17 cellular contexts compared by ENCODE assay signal in genomic region chr10:127996586-127996985, GRCh38.
DNase-seq lines count a peak whose midpoint lies in the region; ATAC-seq and TF ChIP-seq lines count a peak whose summit lies in the region.
"Had no signal": no experiment of that assay in that cellular context is flagged by ENCODE, and none has a peak within 500 bp of the region (broad histone marks: within the 10 kb centered on the region; RNA-seq: fewer than 3 reads in every experiment).

No MANE protein-coding gene starts in this region.

- no peak overlapping the region for H3K4me3 Mint-ChIP-seq in type B pancreatic cell
- H3K4me3 Mint-ChIP-seq: activated naive CD8-positive, alpha-beta T cell treated with anti-CD3 and anti-CD28 coated beads, Interleukin-2, amount 10 ng/mL, durations not matched to agents 7 days and 5 days had no signal

- H3K27me3 Mint-ChIP-seq in type B pancreatic cell: peaks cover 30% of the 10 kb centered on the region

- DNase-seq in AG20443 (ENCODE audit: low spot score) (peak; percentile 71), choroid plexus epithelial cell (ENCODE audit: low read depth) (peak; percentile 86), left ventricle myocardium superior (peak; percentile 72), sciatic nerve (ENCODE audit: low spot score) (no peak), NCI-H2107 (lab: John Stamatoyannopoulos, UW) (no peak), hepatic stellate cell (ENCODE audit: low spot score) (no peak), NCI-H146 (lab: John Stamatoyannopoulos, UW) (no peak), type B pancreatic cell (ENCODE audit: extremely low spot score, unreplicated experiment) (no peak)
- DNase-seq: activated naive CD8-positive, alpha-beta T cell treated with anti-CD3 and anti-CD28 coated beads, Interleukin-2, amount 10 ng/mL, durations not matched to agents 7 days and 5 days; activated T-cell treated with anti-CD3 and anti-CD28 coated beads, Interleukin-2, amount 50 U/mL, for 48 hours; cerebellar nuclear complex; Karpas-422; kidney; occipital lobe; spleen; trophoblast cell had no signal

- intact Hi-C loops in left ventricle myocardium superior (cut with micrococcal nuclease): no loop called here
- intact Hi-C loops in sciatic nerve (cut with DNase I): no loop called here

- ATAC-seq in left ventricle myocardium superior: peak; percentile 87
- peak; percentile 88 for ATAC-seq in sciatic nerve

- no peak overlapping the region for H3K4me3 ChIP-seq in choroid plexus epithelial cell (ENCODE audit: low read depth, low read length)
- H3K4me3 ChIP-seq: Peyer's patch, spleen had no signal

- H3K36me3 Mint-ChIP-seq in type B pancreatic cell: no peaks in the 10 kb centered on the region
- H3K36me3 Mint-ChIP-seq: activated naive CD8-positive, alpha-beta T cell treated with anti-CD3 and anti-CD28 coated beads, Interleukin-2, amount 10 ng/mL, durations not matched to agents 7 days and 5 days had no signal

- no peaks in the 10 kb centered on the region for H3K9me3 Mint-ChIP-seq in type B pancreatic cell
- H3K9me3 Mint-ChIP-seq: activated naive CD8-positive, alpha-beta T cell treated with anti-CD3 and anti-CD28 coated beads, Interleukin-2, amount 10 ng/mL, durations not matched to agents 7 days and 5 days had no signal

- peaks cover 42% of the 10 kb centered on the region for H3K4me1 Mint-ChIP-seq in type B pancreatic cell (ENCODE audit: unreplicated experiment)

- no peak overlapping the region for H3K27ac Mint-ChIP-seq in type B pancreatic cell
- H3K27ac Mint-ChIP-seq: activated naive CD8-positive, alpha-beta T cell treated with anti-CD3 and anti-CD28 coated beads, Interleukin-2, amount 10 ng/mL, durations not matched to agents 7 days and 5 days had no signal

- TF ChIP-seq CTCF in choroid plexus epithelial cell (conservative IDR thresholded peaks at IDR 0.05; ENCODE audit: low read depth, low read length) (no peak), type B pancreatic cell (conservative IDR thresholded peaks at IDR 0.05) (no peak)

Comparison
In these comparisons a context has a peak if more than half of its experiments do, and no peak if none do; other contexts are left out.
1. DNase-seq: peak in AG20443 (single experiment), choroid plexus epithelial cell (single experiment) and left ventricle myocardium superior (single experiment); none in sciatic nerve (single experiment), NCI-H2107 (single experiment), hepatic stellate cell (single experiment), NCI-H146 (single experiment) and type B pancreatic cell (single experiment).